ENCODE assay signal across 16 cellular contexts in the genomic region with DNA sequence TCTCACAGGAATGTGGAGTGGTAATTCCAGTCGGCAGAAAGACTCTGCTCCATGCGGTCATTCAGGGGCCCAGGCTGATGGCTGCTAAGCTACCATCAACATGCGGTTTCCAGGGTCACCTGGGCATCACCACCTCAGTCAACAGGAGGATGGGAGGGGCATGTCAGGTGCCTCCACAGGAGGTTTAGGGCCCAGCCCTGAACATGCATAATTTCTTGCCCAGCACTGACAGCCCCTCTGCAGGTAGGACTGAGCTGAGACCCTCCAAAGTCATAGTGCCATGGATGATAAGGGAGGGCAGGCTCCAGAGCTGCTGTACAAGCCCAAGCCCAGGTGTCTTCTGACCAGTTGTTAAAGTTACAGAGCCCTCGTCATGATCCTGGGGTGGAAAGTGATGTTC.
DNase-seq lines count a peak whose midpoint lies in the region; TF ChIP-seq lines count a peak whose summit lies in the region.
"Had no signal": no experiment of that assay in that cellular context is flagged by ENCODE, and none has a peak within 500 bp of the region (broad histone marks: within the 10 kb centered on the region; RNA-seq: fewer than 3 reads in every experiment).

No MANE protein-coding gene starts in this region.

- 87 to 100% methylated on average over 2 to 4 of the region's 4 CpGs for WGBS in endodermal cell (ENCODE audit: insufficient coverage in 1 of 2, insufficient read length in 1 of 2), 2 experiments
- WGBS in spleen, 5 donors, result 78 to 93% (median 91%) methylated on average over 3 to 4 of the region's 4 CpGs

- no peaks in the 10 kb centered on the region for H3K36me3 Mint-ChIP-seq in endodermal cell (ENCODE audit: low read depth)
- H3K36me3 Mint-ChIP-seq: CD4-positive, CD25-positive, alpha-beta regulatory T cell; CD8-positive, alpha-beta T cell had no signal

- peaks cover 3% of the 10 kb centered on the region for H3K27me3 Mint-ChIP-seq in endodermal cell (ENCODE audit: insufficient read depth)
- H3K27me3 Mint-ChIP-seq: CD4-positive, CD25-positive, alpha-beta regulatory T cell had no signal

- H3K4me3 Mint-ChIP-seq in endodermal cell, result no peak overlapping the region
- H3K4me3 Mint-ChIP-seq: CD4-positive, CD25-positive, alpha-beta regulatory T cell; CD8-positive, alpha-beta T cell had no signal

- H3K4me3 ChIP-seq in endodermal cell (ENCODE audit: low read length) (no peak overlapping the region), spleen (no peak overlapping the region), BE2C (ENCODE audit: low read depth, low read length) (no peak overlapping the region)
- H3K4me3 ChIP-seq: BLaER1 had no signal

- TF ChIP-seq CTCF in endodermal cell (conservative IDR thresholded peaks at IDR 0.05), result no peak
- TF ChIP-seq CTCF in spleen (IDR thresholded peaks at IDR 0.05 in 8 of 11, conservative IDR thresholded peaks at IDR 0.05 in 3 of 11), result no peak
- no peak for TF ChIP-seq CTCF in BE2C (IDR thresholded peaks at IDR 0.05; ENCODE audit: low read depth, low read length)

- intact Hi-C loops in spleen (cut with DNase I; ENCODE audit: low total_unique reads), result no loop called here

- H3K9me3 ChIP-seq in endodermal cell (ENCODE audit: control insufficient read depth, low read length) (no peaks in the 10 kb centered on the region), spleen (peaks cover 0 to 15% (median 3%) of the 10 kb centered on the region in 8 donors), BE2C (no peaks in the 10 kb centered on the region)
- H3K9me3 ChIP-seq: BLaER1, Caco-2 had no signal

- no peak overlapping the region for H3K9ac ChIP-seq in endodermal cell (ENCODE audit: extremely low read depth, low read length, poor library complexity, severe bottlenecking)
- H3K9ac ChIP-seq: BLaER1 had no signal

- H3K27me3 ChIP-seq in endodermal cell (ENCODE audit: control insufficient read depth, insufficient read depth, low read length, poor library complexity, severe bottlenecking) (no peaks in the 10 kb centered on the region), spleen (replicated peaks in 1 of 7) (peaks cover 0 to 24% (median 0%) of the 10 kb centered on the region in 7 donors), BE2C (no peaks in the 10 kb centered on the region; the same call in 1 of the 2 replicates)
- H3K27me3 ChIP-seq: BLaER1 had no signal

- no peak overlapping the region for H3K27ac Mint-ChIP-seq in endodermal cell
- H3K27ac Mint-ChIP-seq: CD4-positive, CD25-positive, alpha-beta regulatory T cell; CD8-positive, alpha-beta T cell had no signal

- DNase-seq in ecto neural progenitor cell (ENCODE audit: low spot score) (peak; percentile 34), endodermal cell (peak; percentile 33), spleen (peak; percentile 12), BE2C (no peak), putamen (ENCODE audit: low spot score) (no peak), NCI-H187 treated with DMSO at 0.1 percent for 48 hours (lab: John Stamatoyannopoulos, UW) (no peak)
- DNase-seq: Caco-2; CD4-positive, CD25-positive, alpha-beta regulatory T cell; DMS153; DND-41; GOT3; H7; HCEC 1CT had no signal

- H3K36me3 ChIP-seq in endodermal cell (ENCODE audit: control insufficient read depth, insufficient read depth, low read length) (no peaks in the 10 kb centered on the region), spleen (no peaks in the 10 kb centered on the region), BE2C (no peaks in the 10 kb centered on the region)
- H3K36me3 ChIP-seq: BLaER1 had no signal

- peaks cover 3% of the 10 kb centered on the region for H3K9me3 Mint-ChIP-seq in endodermal cell
- H3K9me3 Mint-ChIP-seq: CD4-positive, CD25-positive, alpha-beta regulatory T cell; CD8-positive, alpha-beta T cell had no signal

- H3K27ac ChIP-seq in endodermal cell (ENCODE audit: low read depth, low read length) (no peak overlapping the region), spleen (no peak overlapping the region)
- H3K27ac ChIP-seq: BLaER1, C4-2B had no signal

- no peak for TF ChIP-seq POLR2A in spleen (IDR thresholded peaks at IDR 0.05)

- H3K4me1 ChIP-seq in endodermal cell (ENCODE audit: control insufficient read depth, insufficient read depth, low read length) (no peaks in the 10 kb centered on the region), spleen (no peaks in the 10 kb centered on the region), BE2C (peaks cover 3% of the 10 kb centered on the region)
- H3K4me1 ChIP-seq: Caco-2 had no signal

- H3K4me1 Mint-ChIP-seq in endodermal cell, result no peaks in the 10 kb centered on the region
- H3K4me1 Mint-ChIP-seq: CD4-positive, CD25-positive, alpha-beta regulatory T cell had no signal

Comparison
In these comparisons a context has a peak if more than half of its experiments do, and no peak if none do; other contexts are left out.
1. DNase-seq: peak in ecto neural progenitor cell (single experiment), endodermal cell (single experiment) and spleen (single experiment); none in BE2C (single experiment), putamen (single experiment) and NCI-H187 treated with DMSO at 0.1 percent for 48 hours (single experiment).